Comparison of ENCODE assay signal across 21 cellular contexts in the genomic region with DNA sequence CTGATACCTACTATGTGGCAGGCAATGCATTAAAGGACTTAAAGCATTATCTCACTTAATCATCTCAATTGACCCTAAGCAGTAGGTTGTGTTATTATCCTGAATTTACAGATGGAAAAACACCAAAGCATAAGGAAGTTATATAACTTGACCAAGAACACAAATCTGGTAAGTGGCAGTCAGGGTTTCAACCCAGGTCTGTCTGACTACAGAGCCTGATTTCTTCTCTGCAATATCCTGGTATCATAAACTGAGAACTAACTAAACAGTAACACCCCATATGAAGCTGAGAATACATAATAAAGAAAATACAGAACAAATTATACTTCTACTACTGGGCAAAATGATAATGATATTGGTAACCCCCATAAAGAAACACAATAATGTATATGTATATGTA. TPM values are rescaled to one million over a fixed set of nuclear protein-coding genes. Genes with fewer than 3 reads are reported as not detected.
DNase-seq lines count a peak whose midpoint lies in the region; ATAC-seq, FAIRE-seq and TF ChIP-seq lines count a peak whose summit lies in the region.
"Had no signal": no experiment of that assay in that cellular context is flagged by ENCODE, and none has a peak within 500 bp of the region (broad histone marks: within the 10 kb centered on the region; RNA-seq: fewer than 3 reads in every experiment).

No MANE protein-coding gene starts in this region.

- H3K14ac ChIP-seq in IMR-90 (replicated peaks; ENCODE audit: low read depth, low read length) = no peak overlapping the region

- no peak overlapping the region for H4K5ac ChIP-seq in IMR-90 (ENCODE audit: low read depth, low read length)

- peaks cover 16% of the 10 kb centered on the region for H3K9me1 ChIP-seq in IMR-90 (ENCODE audit: insufficient read depth, low read length)

- CTCF ChIA-PET in A549 (lab: Yijun Ruan, JAX) (interaction anchor here (2.8 kb wide), 1 partner anchor 12 kb away, joined by 8 read pairs; no protein-coding TSS in a partner anchor), IMR-90 (lab: Yijun Ruan, JAX) (no interaction called here)

- TF ChIP-seq RAD21 in A549 (conservative IDR thresholded peaks at IDR 0.05 in 1 of 2, IDR thresholded peaks at IDR 0.05 in 1 of 2) = no peak
- no peak for TF ChIP-seq RAD21 in IMR-90 (IDR thresholded peaks at IDR 0.05; ENCODE audit: low read length)

- no peak overlapping the region for H3K56ac ChIP-seq in IMR-90 (ENCODE audit: extremely low read depth, insufficient read depth, low read length)

- H2BK15ac ChIP-seq in IMR-90 (ENCODE audit: low read depth, low read length) = no peak overlapping the region

- intact Hi-C loops in IMR-90 (cut with micrococcal nuclease) (no loop called here), psoas muscle (cut with DNase I) (loop anchor here (5.0 kb wide), 1 partner anchor 36 kb away; no protein-coding TSS in a partner anchor)

- H3K79me1 ChIP-seq in IMR-90 (ENCODE audit: low read depth in 1 of 2, low read length in 2 of 2) = peaks cover 40 to 68% of the 10 kb centered on the region in 2 experiments

- no peak overlapping the region for H2AK5ac ChIP-seq in IMR-90 (ENCODE audit: low read depth, low read length)

- ATAC-seq in A549 (no peak), IMR-90 (ENCODE audit: low read depth) (no peak), foreskin keratinocyte (no peak), psoas muscle (no peak), GM18870 (IDR thresholded peaks at IDR 0.05; ENCODE audit: unreplicated experiment) (no peak), HG02973 (IDR thresholded peaks at IDR 0.05; ENCODE audit: unreplicated experiment) (no peak), GM21619 (IDR thresholded peaks at IDR 0.05; ENCODE audit: unreplicated experiment) (no peak), GM18907 (IDR thresholded peaks at IDR 0.05; ENCODE audit: unreplicated experiment) (no peak)
- ATAC-seq: GM12878, PC-3 had no signal

- H3K9ac ChIP-seq in IMR-90 (ENCODE audit: low read depth, low read length) = no peak overlapping the region

- BruUV-seq in IMR-90 (replicated peaks; lab: Mats Ljungman, UMichigan) = no TSS peak

- DNase-seq in A549 (ENCODE audit: low read depth in 1 of 2, low spot score in 1 of 2) = no peak
- DNase-seq in IMR-90 = no peak
- DNase-seq in foreskin keratinocyte = no peak
- DNase-seq in psoas muscle = no peak
- DNase-seq: AML-193; CD4-positive, CD25-positive, alpha-beta regulatory T cell; DMS79; H9; NCI-H1048; NCI-H1694; NCI-H2107; NCI-H226; NCI-H526; NK-92 treated with Interleukin-12 subunit alpha and Interleukin-12 subunit beta, amount 100 ng/mL, for 24 hours; PC-3 had no signal

- no peak overlapping the region for H2AFZ ChIP-seq in IMR-90 (replicated peaks; ENCODE audit: low read length, poor library complexity)

- H3K4me2 ChIP-seq in A549 (peak overlapping the region; percentile 39; the same call in 2 of the 3 replicates), IMR-90 (ENCODE audit: low read depth, low read length) (no peak overlapping the region)

- H3K23ac ChIP-seq in IMR-90 (ENCODE audit: low read depth, low read length) = no peak overlapping the region

- no peak overlapping the region for H3K4ac ChIP-seq in IMR-90 (ENCODE audit: low read depth, low read length)

- TF ChIP-seq EP300 in A549 (IDR thresholded peaks at IDR 0.05) = no peak

- dilution Hi-C loops in IMR-90 (cut with HindIII; ENCODE audit: low sequenced_read_pairs, unreplicated experiment) = no loop called here

- H2AK9ac ChIP-seq in IMR-90 (replicated peaks; ENCODE audit: low read depth, low read length, poor library complexity) = no peak overlapping the region

- FAIRE-seq in A549 (lab: Jason Lieb, UNC) = no peak
- FAIRE-seq: GM12878, HTR-8/SVneo had no signal

- no peaks in the 10 kb centered on the region for H3K27me3 ChIP-seq in IMR-90 (ENCODE audit: control insufficient read depth, insufficient read depth, low read length)
- no peaks in the 10 kb centered on the region for H3K27me3 ChIP-seq in foreskin keratinocyte
- H3K27me3 ChIP-seq in psoas muscle (ENCODE audit: insufficient read depth in 3 of 3, low read length in 2 of 3) = no peaks in the 10 kb centered on the region

- no peak overlapping the region for H4K91ac ChIP-seq in IMR-90 (ENCODE audit: insufficient read depth, low read depth, low read length)

- POLR2A ChIA-PET in A549 (lab: Yijun Ruan, JAX) (no interaction called here), IMR-90 (lab: Charles Lee; ENCODE audit: unreplicated experiment) (interaction anchor here (0.6 kb wide), 1 partner anchor 37 kb away, joined by 4 read pairs; no protein-coding TSS in a partner anchor)

- H3K27ac ChIP-seq in A549 (peak overlapping the region; percentile 29 to 61; a peak in 4 of 6 replicates), IMR-90 (ENCODE audit: insufficient read depth, low read length) (no peak overlapping the region), foreskin keratinocyte (peak overlapping the region; percentile 62), psoas muscle (peak overlapping the region; percentile 6)

- H4K20me1 ChIP-seq in IMR-90 (ENCODE audit: insufficient read depth, low read length) = peaks cover 18% of the 10 kb centered on the region

- H2BK20ac ChIP-seq in IMR-90 (ENCODE audit: low read depth, low read length) = no peak overlapping the region

- peak overlapping the region; percentile 0 for H2BK5ac ChIP-seq in IMR-90 (ENCODE audit: low read depth, low read length, poor library complexity, severe bottlenecking)

- no peak for TF ChIP-seq POLR2A in A549 (IDR thresholded peaks at IDR 0.05; ENCODE audit: low read length)
- TF ChIP-seq POLR2A in IMR-90 (IDR thresholded peaks at IDR 0.05; ENCODE audit: low read depth, low read length) = no peak

- in situ Hi-C loops in IMR-90 (cut with MboI; ENCODE audit: low sequenced_read_pairs) = no loop called here

- no peak overlapping the region for H3K4me3 ChIP-seq in A549
- H3K4me3 ChIP-seq in IMR-90 (ENCODE audit: insufficient read depth, low read depth, low read length) = no peak overlapping the region
- no peak overlapping the region for H3K4me3 ChIP-seq in psoas muscle
- H3K4me3 ChIP-seq: GM12878 had no signal

- H3K36me3 ChIP-seq in IMR-90 (ENCODE audit: control insufficient read depth, insufficient read depth, low read length) = peaks cover 2% of the 10 kb centered on the region
- no peaks in the 10 kb centered on the region for H3K36me3 ChIP-seq in psoas muscle (ENCODE audit: insufficient read depth in 1 of 2, low read depth in 1 of 2)

- H3K18ac ChIP-seq in IMR-90 (ENCODE audit: low read depth, low read length) = no peak overlapping the region

- H3K4me1 ChIP-seq in A549 = peaks cover 76% of the 10 kb centered on the region
- H3K4me1 ChIP-seq in IMR-90 (ENCODE audit: control insufficient read depth, insufficient read depth, low read length) = peaks cover 13% of the 10 kb centered on the region
- peaks cover 46% of the 10 kb centered on the region for H3K4me1 ChIP-seq in foreskin keratinocyte
- H3K4me1 ChIP-seq in psoas muscle = peaks cover 34% of the 10 kb centered on the region

- H4K8ac ChIP-seq in IMR-90 (ENCODE audit: low read depth in 2 of 2, low read length in 2 of 2) = no peak overlapping the region

- no peaks in the 10 kb centered on the region for H3K9me3 ChIP-seq in A549
- no peaks in the 10 kb centered on the region for H3K9me3 ChIP-seq in IMR-90 (ENCODE audit: control insufficient read depth, insufficient read depth, low read length)
- no peaks in the 10 kb centered on the region for H3K9me3 ChIP-seq in psoas muscle

- no peak overlapping the region for H2BK120ac ChIP-seq in IMR-90 (ENCODE audit: low read depth, low read length)

- TF ChIP-seq CTCF in A549 (IDR thresholded peaks at IDR 0.05) = no peak
- TF ChIP-seq CTCF in IMR-90 (conservative IDR thresholded peaks at IDR 0.05; ENCODE audit: low read depth, low read length) = no peak
- TF ChIP-seq CTCF in foreskin keratinocyte (conservative IDR thresholded peaks at IDR 0.05) = no peak
- TF ChIP-seq CTCF in psoas muscle (IDR thresholded peaks at IDR 0.05) = no peak

TF ChIP-seq in A549, 52 proteins besides CTCF, POLR2A, EP300 and RAD21 (continues in another document):
- TF ChIP-seq FOSL2 (IDR thresholded peaks at IDR 0.05) = no peak
- no peak for TF ChIP-seq FOSL2 (CRISPR knock-in tag; IDR thresholded peaks at IDR 0.05)
- TF ChIP-seq KDM1A (IDR thresholded peaks at IDR 0.05; ENCODE audit: low read depth) = no peak
- TF ChIP-seq CHD2 (IDR thresholded peaks at IDR 0.05; ENCODE audit: low read length, partially characterized antibody) = no peak

TF ChIP-seq in IMR-90, 13 proteins besides CTCF, POLR2A, EP300 and RAD21 (continues in another document):
- TF ChIP-seq, protein P1, sequence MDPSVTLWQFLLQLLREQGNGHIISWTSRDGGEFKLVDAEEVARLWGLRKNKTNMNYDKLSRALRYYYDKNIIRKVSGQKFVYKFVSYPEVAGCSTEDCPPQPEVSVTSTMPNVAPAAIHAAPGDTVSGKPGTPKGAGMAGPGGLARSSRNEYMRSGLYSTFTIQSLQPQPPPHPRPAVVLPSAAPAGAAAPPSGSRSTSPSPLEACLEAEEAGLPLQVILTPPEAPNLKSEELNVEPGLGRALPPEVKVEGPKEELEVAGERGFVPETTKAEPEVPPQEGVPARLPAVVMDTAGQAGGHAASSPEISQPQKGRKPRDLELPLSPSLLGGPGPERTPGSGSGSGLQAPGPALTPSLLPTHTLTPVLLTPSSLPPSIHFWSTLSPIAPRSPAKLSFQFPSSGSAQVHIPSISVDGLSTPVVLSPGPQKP (IDR thresholded peaks at IDR 0.05; ENCODE audit: borderline replicate concordance, low read depth, low read length) = no peak
- TF ChIP-seq CHD1 (IDR thresholded peaks at IDR 0.05; ENCODE audit: low read depth, low read length) (no peak), RFX5 (IDR thresholded peaks at IDR 0.05; ENCODE audit: low read depth, low read length) (no peak), MAFK (IDR thresholded peaks at IDR 0.05; ENCODE audit: low read depth, low read length) (no peak)

RNA-seq across cellular contexts. Expression of a gene that starts 13.8 kb away (rescaled TPM):
- 99.0 and 124 TPM in 2 replicates for polyA plus RNA-seq in A549 (2011; rRNA removed)
- polyA plus RNA-seq in A549 (2012; cell fraction: cytosol; rRNA removed) = 11.2 and 12.7 TPM in 2 replicates
- polyA plus RNA-seq in A549 (2012; cell fraction: nucleus; rRNA removed) = 75.3 and 145 TPM in 2 replicates
- 32.4 to 41.6 TPM (median 37.5 TPM) in 3 replicates for polyA plus RNA-seq in A549 (2017; fragmentation: RNase III; extraction: RNeasy Plus Mini Kit Qiagen cat#74134 plus additional on column Dnase treatment)
- 217 and 226 TPM in 2 replicates for polyA minus RNA-seq in A549 (2011; rRNA and poly(A)+ RNA removed)
- total RNA-seq in IMR-90 (2012; rRNA removed) = 452 and 544 TPM in 2 replicates
- polyA plus RNA-seq in IMR-90 (2012; rRNA removed) = 80.7 and 97.7 TPM in 2 replicates
- polyA plus RNA-seq in IMR-90 (2012; cell fraction: cytosol; rRNA removed) = 12.6 and 26.5 TPM in 2 replicates
- polyA plus RNA-seq in IMR-90 (2012; cell fraction: nucleus; rRNA removed; ENCODE audit: low replicate concordance) = 183 and 380 TPM in 2 replicates
- total RNA-seq in foreskin keratinocyte = 273 and 285 TPM in 2 replicates
- polyA plus RNA-seq in foreskin keratinocyte = 46.7 and 50.0 TPM in 2 replicates
- total RNA-seq in psoas muscle = 100 to 1,000 TPM; 109 to 341 (median 305) TPM
- 10 to 100 TPM; 58.3 to 66.9 (median 63.5) TPM for polyA plus RNA-seq in psoas muscle
